Comparison of ENCODE assay signal across 18 cellular contexts in the genomic region with DNA sequence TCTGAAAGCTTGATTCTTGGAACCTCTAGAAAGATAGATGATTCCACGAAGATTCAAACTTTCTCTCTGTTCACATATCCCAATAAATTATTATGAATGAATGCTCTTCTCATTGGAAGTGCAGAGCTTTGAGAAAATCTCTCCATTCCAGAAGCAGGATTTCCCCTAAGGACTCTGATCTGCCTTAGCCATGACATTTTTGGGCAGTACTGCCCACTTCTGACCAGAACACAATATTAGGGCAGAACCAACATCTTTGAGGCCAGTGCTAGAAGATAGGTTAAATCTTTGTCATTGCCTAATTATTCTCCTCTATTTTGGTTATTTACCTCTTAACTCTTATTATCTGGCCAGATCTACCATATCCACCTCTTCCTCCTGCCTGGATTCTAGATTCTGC. TPM values are rescaled to one million over a fixed set of nuclear protein-coding genes. Genes with fewer than 3 reads are reported as not detected.
A peak's percentile ranks its signal among the peaks of the same experiment; 100 is the strongest.
DNase-seq lines count a peak whose midpoint lies in the region; ATAC-seq and TF ChIP-seq lines count a peak whose summit lies in the region.
"Had no signal": no experiment of that assay in that cellular context is flagged by ENCODE, and none has a peak within 500 bp of the region (broad histone marks: within the 10 kb centered on the region; RNA-seq: fewer than 3 reads in every experiment).

No MANE protein-coding gene starts in this region.

- CTCF ChIA-PET in activated naive CD4-positive, alpha-beta T cell treated with anti-CD3 and anti-CD28 coated beads for 36 hours (lab: Charles Lee), result no interaction called here

- H3K4me1 Mint-ChIP-seq in type B pancreatic cell (ENCODE audit: unreplicated experiment), result peaks cover 11% of the 10 kb centered on the region
- H3K4me1 Mint-ChIP-seq in activated naive CD4-positive, alpha-beta T cell treated with anti-CD3 and anti-CD28 coated beads for 36 hours (ENCODE audit: low read depth), result no peaks in the 10 kb centered on the region
- H3K4me1 Mint-ChIP-seq: CD8-positive, alpha-beta memory T cell had no signal

- H3K9me3 Mint-ChIP-seq in type B pancreatic cell, result peaks cover 10% of the 10 kb centered on the region
- H3K9me3 Mint-ChIP-seq in activated naive CD4-positive, alpha-beta T cell treated with anti-CD3 and anti-CD28 coated beads for 36 hours, result no peaks in the 10 kb centered on the region
- H3K9me3 Mint-ChIP-seq: CD8-positive, alpha-beta memory T cell had no signal

- no peak overlapping the region for H3K4me3 ChIP-seq in choroid plexus epithelial cell (ENCODE audit: low read depth, low read length)
- H3K4me3 ChIP-seq: BLaER1 treated with 17β-estradiol and CSF1 and Interleukin-3, amounts not matched to agents 10 nM and 100 nM had no signal

- TF ChIP-seq CTCF in choroid plexus epithelial cell (conservative IDR thresholded peaks at IDR 0.05; ENCODE audit: low read depth, low read length), result peak; percentile 6
- TF ChIP-seq CTCF in type B pancreatic cell (conservative IDR thresholded peaks at IDR 0.05), result no peak

- H3K27me3 Mint-ChIP-seq in type B pancreatic cell, result no peaks in the 10 kb centered on the region
- H3K27me3 Mint-ChIP-seq in activated naive CD4-positive, alpha-beta T cell treated with anti-CD3 and anti-CD28 coated beads for 36 hours (ENCODE audit: low read depth), result peaks cover 3% of the 10 kb centered on the region

- ATAC-seq in GM18519 (IDR thresholded peaks at IDR 0.05; ENCODE audit: low FRiP score, unreplicated experiment), result no peak
- no peak for ATAC-seq in HG02623 (IDR thresholded peaks at IDR 0.05; ENCODE audit: unreplicated experiment)

- DNase-seq in SK-MEL-5 (ENCODE audit: low read depth, low spot score) (peak; percentile 7), choroid plexus epithelial cell (ENCODE audit: low read depth) (no peak), medulla oblongata (ENCODE audit: extremely low spot score) (peak; percentile 55), type B pancreatic cell (ENCODE audit: extremely low spot score, unreplicated experiment) (no peak)
- DNase-seq in activated naive CD4-positive, alpha-beta T cell treated with anti-CD3 and anti-CD28 coated beads for 36 hours, result no peak
- DNase-seq: Calu3; CD8-positive, alpha-beta memory T cell; DMS153; GDM1; NCI-H1436 treated with DMSO at 0.1 percent for 48 hours; NCI-H1930; NK-92 treated with Interleukin-12 subunit alpha and Interleukin-12 subunit beta, amount 100 ng/mL, for 24 hours had no signal

- H3K27ac Mint-ChIP-seq in type B pancreatic cell, result no peak overlapping the region
- no peak overlapping the region for H3K27ac Mint-ChIP-seq in activated naive CD4-positive, alpha-beta T cell treated with anti-CD3 and anti-CD28 coated beads for 36 hours
- H3K27ac Mint-ChIP-seq: CD8-positive, alpha-beta memory T cell had no signal

- H3K4me3 Mint-ChIP-seq in type B pancreatic cell, result peak overlapping the region; percentile 5
- no peak overlapping the region for H3K4me3 Mint-ChIP-seq in activated naive CD4-positive, alpha-beta T cell treated with anti-CD3 and anti-CD28 coated beads for 36 hours
- H3K4me3 Mint-ChIP-seq: CD8-positive, alpha-beta memory T cell had no signal

- H3K36me3 Mint-ChIP-seq in type B pancreatic cell, result no peaks in the 10 kb centered on the region
- H3K36me3 Mint-ChIP-seq in activated naive CD4-positive, alpha-beta T cell treated with anti-CD3 and anti-CD28 coated beads for 36 hours (ENCODE audit: low read depth), result no peaks in the 10 kb centered on the region

- intact Hi-C loops in activated naive CD4-positive, alpha-beta T cell treated with anti-CD3 and anti-CD28 coated beads for 36 hours (cut with micrococcal nuclease), result no loop called here

- in situ Hi-C loops in SK-MEL-5 (cut with HindIII; ENCODE audit: low pct_unique_long_range_greater_than_20kb, low sequenced_read_pairs), result loop anchor here (25.0 kb wide), 1 partner anchor 415 kb away; no protein-coding TSS in a partner anchor

RNA-seq across cellular contexts. Expression of a gene that starts 49.9 kb away (rescaled TPM):
- 0.32 TPM in 1 of 2 replicates, not detected in the other for total RNA-seq in SK-MEL-5 (2014; rRNA removed; shearing (Covaris generic))
- polyA plus RNA-seq in SK-MEL-5 (2015; cell fraction: cytosol; rRNA removed), result not detected in 2 replicates
- not detected in 2 replicates for polyA plus RNA-seq in SK-MEL-5 (2015; cell fraction: nucleus; rRNA removed)
- total RNA-seq in type B pancreatic cell (ENCODE audit: low replicate concordance), result 2.0 and 10.4 TPM in 2 replicates
- total RNA-seq in activated naive CD4-positive, alpha-beta T cell treated with anti-CD3 and anti-CD28 coated beads for 36 hours, result not detected
- total RNA-seq: CD8-positive, alpha-beta memory T cell; Daoy; H4; HT1080 had no signal
- polyA plus RNA-seq: CD8-positive, alpha-beta memory T cell had no signal

Comparison
In these comparisons a context has a peak if more than half of its experiments do, and no peak if none do; other contexts are left out.
1. DNase-seq: peak in SK-MEL-5 (single experiment) and medulla oblongata (single experiment); none in choroid plexus epithelial cell (single experiment), type B pancreatic cell (single experiment) and activated naive CD4-positive, alpha-beta T cell treated with anti-CD3 and anti-CD28 coated beads for 36 hours (single experiment).